15 cellular contexts compared by ENCODE assay signal in genomic region chr5:81826128-81826527, GRCh38.
DNase-seq lines count a peak whose midpoint lies in the region; ATAC-seq and TF ChIP-seq lines count a peak whose summit lies in the region.
"Had no signal": no experiment of that assay in that cellular context is flagged by ENCODE, and none has a peak within 500 bp of the region (broad histone marks: within the 10 kb centered on the region; RNA-seq: fewer than 3 reads in every experiment).

No MANE protein-coding gene starts in this region.

- peaks cover 0 to 8% (median 0%) of the 10 kb centered on the region in 3 donors for H3K4me1 ChIP-seq in esophagus squamous epithelium
- H3K4me1 ChIP-seq: lower lobe of right lung had no signal

- no peak for TF ChIP-seq POLR2A in esophagus squamous epithelium (IDR thresholded peaks at IDR 0.05)

- H3K27ac ChIP-seq in dorsolateral prefrontal cortex (no peak overlapping the region), esophagus squamous epithelium (no peak overlapping the region)
- H3K27ac ChIP-seq: lower lobe of right lung had no signal

- DNase-seq in AG10803 (ENCODE audit: low read depth) (peak; percentile 26), LHCN-M2 (ENCODE audit: low read depth) (peak; percentile 53), epithelial cell of esophagus (ENCODE audit: low read depth) (peak; percentile 24), mucosa of gallbladder (ENCODE audit: low spot score) (peak; percentile 38), dorsolateral prefrontal cortex (no peak), esophagus squamous epithelium (lab: John Stamatoyannopoulos, UW) (no peak)
- DNase-seq: activated CD4-positive, alpha-beta T cell treated with anti-CD3 and anti-CD28 coated beads, Interleukin-2, amount 10 ng/mL, durations not matched to agents 7 days and 5 days; activated T-cell treated with anti-CD3 and anti-CD28 coated beads, Interleukin-2, amount 50 U/mL, for 24 hours; effector memory CD4-positive, alpha-beta T cell; immature natural killer cell; lower lobe of right lung; retina had no signal

- 57 to 71% methylated on average over 2 of the region's 2 CpGs for WGBS in esophagus squamous epithelium, 2 donors

- H3K4me3 ChIP-seq in AG10803 (ENCODE audit: low read length), result no peak overlapping the region
- H3K4me3 ChIP-seq in epithelial cell of esophagus (ENCODE audit: low read length), result no peak overlapping the region
- no peak overlapping the region for H3K4me3 ChIP-seq in dorsolateral prefrontal cortex
- no peak overlapping the region for H3K4me3 ChIP-seq in esophagus squamous epithelium
- H3K4me3 ChIP-seq: lower lobe of right lung had no signal

- no peaks in the 10 kb centered on the region for H3K9me3 ChIP-seq in esophagus squamous epithelium
- H3K9me3 ChIP-seq: lower lobe of right lung had no signal

- no peaks in the 10 kb centered on the region for H3K36me3 ChIP-seq in esophagus squamous epithelium
- H3K36me3 ChIP-seq: lower lobe of right lung had no signal

- intact Hi-C loops in dorsolateral prefrontal cortex (cut with DNase I) (no loop called here), esophagus squamous epithelium (cut with DNase I) (no loop called here)

- TF ChIP-seq CTCF in AG10803 (conservative IDR thresholded peaks at IDR 0.05; ENCODE audit: low read length) (no peak), epithelial cell of esophagus (IDR thresholded peaks at IDR 0.05; ENCODE audit: insufficient read depth, low read depth, low read length, missing control alignments) (peak; percentile 30), dorsolateral prefrontal cortex (IDR thresholded peaks at IDR 0.05 in 54 of 56, conservative IDR thresholded peaks at IDR 0.05 in 2 of 56; ENCODE audit: low read depth in 1 of 56, partially characterized antibody in 56 of 56) (no peak), esophagus squamous epithelium (IDR thresholded peaks at IDR 0.05) (no peak)

- ATAC-seq in HG02938 (IDR thresholded peaks at IDR 0.05; ENCODE audit: unreplicated experiment) (no peak), esophagus mucosa (no peak)
- ATAC-seq: lower lobe of right lung; natural killer cell treated with Interleukin-12 subunit alpha and Interleukin-12 subunit beta and Interleukin-15 and Interleukin-18, amount 100 ng/mL, for 72 hours had no signal

- no peaks in the 10 kb centered on the region for H3K27me3 ChIP-seq in dorsolateral prefrontal cortex
- H3K27me3 ChIP-seq in esophagus squamous epithelium, result no peaks in the 10 kb centered on the region

Comparison
In these comparisons a context has a peak if more than half of its experiments do, and no peak if none do; other contexts are left out.
1. DNase-seq: peak in AG10803 (single experiment), LHCN-M2 (single experiment), epithelial cell of esophagus (single experiment) and mucosa of gallbladder (single experiment); none in dorsolateral prefrontal cortex (0 of 10) and esophagus squamous epithelium (single experiment).